1 cellular context compared by ENCODE assay signal in the genomic region with DNA sequence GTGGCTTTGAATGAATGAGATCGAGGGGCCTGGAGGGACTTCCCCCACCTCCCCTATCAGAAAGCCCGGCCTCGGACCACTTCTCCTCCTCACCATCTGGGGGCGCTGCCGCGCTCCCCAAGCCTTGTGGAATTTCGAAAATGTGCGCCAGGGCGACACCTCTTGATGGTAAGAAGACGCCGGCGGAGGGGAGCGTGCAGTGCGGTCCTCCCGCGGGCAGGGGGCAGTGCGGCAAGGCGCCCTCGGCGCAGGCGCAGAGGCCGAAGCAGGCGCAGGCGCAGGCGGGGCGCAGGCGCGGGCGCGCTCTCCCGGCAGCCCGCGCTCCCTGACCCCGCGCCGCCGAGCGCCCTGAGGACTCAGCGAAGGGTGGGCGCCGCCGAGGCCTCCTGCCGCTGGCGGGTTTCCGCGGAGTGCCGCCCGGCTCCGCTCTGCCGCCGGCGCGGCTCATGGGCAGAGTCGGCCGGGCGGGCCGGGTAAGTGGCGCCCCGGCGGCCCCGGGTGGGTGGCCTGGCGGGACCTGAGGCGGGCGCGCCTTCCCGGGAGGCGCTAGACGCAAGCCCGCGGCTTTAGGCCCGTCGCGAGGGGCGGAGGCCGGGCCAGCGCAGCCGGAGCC.
TF ChIP-seq lines count a peak whose summit lies in the region.

A gene with protein sequence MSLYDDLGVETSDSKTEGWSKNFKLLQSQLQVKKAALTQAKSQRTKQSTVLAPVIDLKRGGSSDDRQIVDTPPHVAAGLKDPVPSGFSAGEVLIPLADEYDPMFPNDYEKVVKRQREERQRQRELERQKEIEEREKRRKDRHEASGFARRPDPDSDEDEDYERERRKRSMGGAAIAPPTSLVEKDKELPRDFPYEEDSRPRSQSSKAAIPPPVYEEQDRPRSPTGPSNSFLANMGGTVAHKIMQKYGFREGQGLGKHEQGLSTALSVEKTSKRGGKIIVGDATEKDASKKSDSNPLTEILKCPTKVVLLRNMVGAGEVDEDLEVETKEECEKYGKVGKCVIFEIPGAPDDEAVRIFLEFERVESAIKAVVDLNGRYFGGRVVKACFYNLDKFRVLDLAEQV (plus strand): TSS at position 314 of the 613 bp plus-strand sequence. CDS start 8,032 bp downstream, outside the sequence.

TF ChIP-seq in WTC11, 78 proteins besides CTCF, POLR2A, EP300 and RAD21 (continued from another document):
- TF ChIP-seq ZNF425 (CRISPR knock-in tag; conservative IDR thresholded peaks at IDR 0.05): no peak
- TF ChIP-seq ZNF219 (CRISPR knock-in tag; IDR thresholded peaks at IDR 0.05; ENCODE audit: borderline replicate concordance): no peak
- TF ChIP-seq ZMAT4 (CRISPR knock-in tag; IDR thresholded peaks at IDR 0.05): no peak
TF ChIP-seq in WTC11: peak in this region for 20.
